25 cellular contexts compared by ENCODE assay signal in the genomic region with DNA sequence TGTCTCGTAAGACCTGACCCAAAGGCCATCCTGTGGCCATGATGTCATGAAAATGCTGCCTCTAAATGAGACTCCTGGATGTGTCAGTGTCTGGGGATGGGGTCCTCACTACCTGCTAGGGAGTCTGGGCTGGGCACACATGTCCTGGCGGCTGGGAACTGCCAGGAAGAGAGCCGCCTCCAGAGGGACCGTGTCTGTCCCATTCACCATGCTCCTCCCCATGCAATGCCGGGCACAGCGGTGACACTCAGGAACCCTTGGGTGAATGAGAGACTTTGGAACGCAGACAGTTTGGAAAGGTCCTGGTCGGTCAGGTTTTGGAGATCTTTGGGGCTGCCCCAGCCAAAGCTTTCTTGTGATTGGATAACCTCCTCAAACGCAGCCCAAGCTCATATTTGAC. TPM values are rescaled to one million over a fixed set of nuclear protein-coding genes. Genes with fewer than 3 reads are reported as not detected.
A peak's percentile ranks its signal among the peaks of the same experiment; 100 is the strongest.
DNase-seq lines count a peak whose midpoint lies in the region; ATAC-seq and TF ChIP-seq lines count a peak whose summit lies in the region.
"Had no signal": no experiment of that assay in that cellular context is flagged by ENCODE, and none has a peak within 500 bp of the region (broad histone marks: within the 10 kb centered on the region; RNA-seq: fewer than 3 reads in every experiment).

No MANE protein-coding gene starts in this region.

- TF ChIP-seq CTCF in heart right ventricle (IDR thresholded peaks at IDR 0.05) (no peak), gastroesophageal sphincter (IDR thresholded peaks at IDR 0.05) (no peak), tibial artery (IDR thresholded peaks at IDR 0.05) (no peak)

- WGBS in heart right ventricle, 2 donors, result 46 to 51% methylated on average over 9 of the region's 9 CpGs
- WGBS in gastroesophageal sphincter (ENCODE audit: low coverage in 1 of 2), 2 donors, result 58% methylated on average over 4 of the region's 9 CpGs; no CpG with 5 or more reads in 1 of the 2 donors

- DNase-seq in heart right ventricle (no peak), cardiac septum (ENCODE audit: low spot score) (no peak), GOT3 (lab: John Stamatoyannopoulos, UW) (no peak), tibial artery (no peak)
- DNase-seq: 8988T; Calu3; DND-41; IMR-90; KG1; NCI-H1105 treated with DMSO at 0.1 percent for 48 hours; NCI-H146; NCI-H1930; NCI-H2107; NCI-H524; NCI-H748 treated with DMSO at 0.1 percent for 48 hours; NK-92 treated with Interleukin-12 subunit alpha and Interleukin-12 subunit beta, amount 100 ng/mL, for 24 hours had no signal

- H3K36me3 ChIP-seq in heart right ventricle (no peaks in the 10 kb centered on the region), gastroesophageal sphincter (no peaks in the 10 kb centered on the region), stomach smooth muscle (ENCODE audit: control insufficient read depth in 2 of 2, insufficient read depth in 2 of 2, low read length in 2 of 2) (no peaks in the 10 kb centered on the region), tibial artery (no peaks in the 10 kb centered on the region)
- H3K36me3 ChIP-seq: MG63, SJSA1 had no signal

- H3K9me3 ChIP-seq in heart right ventricle (no peaks in the 10 kb centered on the region), gastroesophageal sphincter (no peaks in the 10 kb centered on the region), stomach smooth muscle (ENCODE audit: control insufficient read depth in 2 of 2, low read length in 2 of 2) (no peaks in the 10 kb centered on the region), tibial artery (no peaks in the 10 kb centered on the region)
- H3K9me3 ChIP-seq: MG63, SJSA1 had no signal

- intact Hi-C loops in heart right ventricle (cut with DNase I), result loop anchor here in 2 of 10 donors (10.0 kb wide), 2 partner anchors 158 to 238 kb away; no protein-coding TSS in a partner anchor
- intact Hi-C loops in cardiac septum (cut with DNase I), result loop anchor here (5.0 kb wide), 2 partner anchors 75 to 315 kb away; no protein-coding TSS in a partner anchor
- intact Hi-C loops in tibial artery (cut with DNase I; ENCODE audit: low total_unique reads), result no loop called here

- ATAC-seq in heart right ventricle (peak in 5 of 8 donors; percentile 7 to 56 (median 11)), gastroesophageal sphincter (no peak), GM21825 (IDR thresholded peaks at IDR 0.05; ENCODE audit: unreplicated experiment) (no peak)

- H3K27me3 ChIP-seq in heart right ventricle (peaks cover 0 to 42% (median 0%) of the 10 kb centered on the region in 7 donors), gastroesophageal sphincter (no peaks in the 10 kb centered on the region), stomach smooth muscle (ENCODE audit: control insufficient read depth in 1 of 2, insufficient read depth in 2 of 2, low read length in 2 of 2) (peaks cover 0 to 6% of the 10 kb centered on the region in 2 donors), tibial artery (peaks cover 0 to 30% of the 10 kb centered on the region in 2 donors)
- H3K27me3 ChIP-seq: MG63 had no signal

- TF ChIP-seq POLR2A in gastroesophageal sphincter (IDR thresholded peaks at IDR 0.05), result no peak

- TF ChIP-seq EP300 in gastroesophageal sphincter (IDR thresholded peaks at IDR 0.05), result no peak

- H3K9ac ChIP-seq in stomach smooth muscle (ENCODE audit: low read length in 2 of 2), result no peak overlapping the region

- H3K27ac ChIP-seq in heart right ventricle (no peak overlapping the region), angular gyrus (ENCODE audit: low read depth, low read length) (peak overlapping the region; percentile 12), gastroesophageal sphincter (peak overlapping the region in 3 of 4 donors; percentile 53 to 59 (median 56)), stomach smooth muscle (ENCODE audit: low read length) (peak overlapping the region; percentile 11), tibial artery (no peak overlapping the region)
- H3K27ac ChIP-seq: SJSA1 had no signal

- H3K4me1 ChIP-seq in heart right ventricle (peaks cover 0 to 15% (median 7%) of the 10 kb centered on the region in 9 donors), gastroesophageal sphincter (peaks cover 0 to 45% (median 0%) of the 10 kb centered on the region in 3 donors), stomach smooth muscle (ENCODE audit: control insufficient read depth, insufficient read depth, low read length) (peaks cover 31% of the 10 kb centered on the region), tibial artery (peaks cover 0 to 5% (median 0%) of the 10 kb centered on the region in 4 donors)
- H3K4me1 ChIP-seq: SJSA1 had no signal

- no peak overlapping the region for H3K4me3 ChIP-seq in heart right ventricle
- H3K4me3 ChIP-seq in gastroesophageal sphincter, result no peak overlapping the region
- H3K4me3 ChIP-seq in stomach smooth muscle (ENCODE audit: low read length in 2 of 2), result no peak overlapping the region
- H3K4me3 ChIP-seq in tibial artery, result no peak overlapping the region
- H3K4me3 ChIP-seq: MG63, SJSA1 had no signal

RNA-seq across cellular contexts. Expression of a gene that starts 40.1 kb away (rescaled TPM):
- not detected for total RNA-seq in heart right ventricle
- not detected for polyA plus RNA-seq in heart right ventricle
- not detected for total RNA-seq in cardiac septum
- total RNA-seq in gastroesophageal sphincter, result not detected
- total RNA-seq: Calu3, H7, IMR-90, PC-3, SJSA1 had no signal
- polyA plus RNA-seq: BJ, IMR-90 had no signal

Comparison
In these comparisons a context has a peak if more than half of its experiments do, and no peak if none do; other contexts are left out.
1. ATAC-seq: peak in heart right ventricle (5 of 8); none in gastroesophageal sphincter (single experiment) and GM21825 (single experiment).
2. H3K27ac ChIP-seq: peak in angular gyrus (single experiment), gastroesophageal sphincter (3 of 4) and stomach smooth muscle (single experiment); none in heart right ventricle (0 of 10) and tibial artery (0 of 2).